Comparison of ENCODE assay signal across 18 cellular contexts in the genomic region with DNA sequence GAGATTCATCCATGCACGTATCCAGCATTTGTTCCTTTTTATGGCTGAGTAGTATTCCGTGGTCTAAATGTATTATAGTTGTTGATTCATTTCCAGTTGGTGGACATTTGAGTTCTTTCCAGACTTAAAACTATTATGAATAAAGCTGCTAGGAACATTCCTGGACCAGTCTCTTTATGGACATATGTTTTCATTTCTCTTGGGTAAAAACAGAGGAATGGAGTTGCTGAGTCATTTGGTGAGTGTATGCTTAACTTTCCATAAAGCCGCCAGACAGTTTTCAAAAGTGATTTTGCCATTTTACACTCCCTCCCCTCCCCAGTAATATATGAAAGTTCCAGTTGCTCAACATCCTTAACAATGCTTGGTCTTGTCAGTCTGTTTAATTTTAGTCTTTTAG.
A peak's percentile ranks its signal among the peaks of the same experiment; 100 is the strongest.
DNase-seq lines count a peak whose midpoint lies in the region; ATAC-seq and TF ChIP-seq lines count a peak whose summit lies in the region.
"Had no signal": no experiment of that assay in that cellular context is flagged by ENCODE, and none has a peak within 500 bp of the region (broad histone marks: within the 10 kb centered on the region; RNA-seq: fewer than 3 reads in every experiment).

No MANE protein-coding gene starts in this region.

- H3K79me2 ChIP-seq in osteoblast (ENCODE audit: insufficient read depth, low read length), result no peaks in the 10 kb centered on the region

- no peaks in the 10 kb centered on the region for H3K27me3 ChIP-seq in osteoblast (ENCODE audit: insufficient read depth, low read length)
- H3K27me3 ChIP-seq: Peyer's patch had no signal

- no peak for TF ChIP-seq CTCF in osteoblast (IDR thresholded peaks at IDR 0.05; ENCODE audit: extremely low read depth, low read depth, low read length)

- in situ Hi-C loops in ACHN (cut with HindIII; ENCODE audit: low pct_ligation_motif_present, low pct_unique_long_range_greater_than_20kb, low sequenced_read_pairs), result no loop called here

- DNase-seq in EL (peak; percentile 78), RPMI7951 (ENCODE audit: low read depth) (peak; percentile 86), dedifferentiated amniotic fluid mesenchymal stem cell (ENCODE audit: extremely low spot score) (peak; percentile 88), osteoblast (ENCODE audit: insufficient read length, low spot score, missing footprints) (peak; percentile 85), mucosa of gallbladder (ENCODE audit: low spot score) (no peak), ACHN (no peak)
- DNase-seq in stimulated activated naive B cell treated with anti-CD40 and anti-IgM and Interleukin-4, amounts not matched to agents 10 μg/mL and 1 μg/mL and 100 μg/mL, for 72 hours, result no peak
- DNase-seq: activated naive CD4-positive, alpha-beta T cell treated with Interleukin-2 at 50 U/mL for 16 hours; cerebellar nuclear complex; hippocampal formation; Kasumi-1; NCI-H1694; NCI-H526 treated with DMSO at 0.1 percent for 48 hours; Peyer's patch; stimulated activated CD4-positive, alpha-beta T cell treated with anti-CD3 and anti-CD28 coated beads, Interleukin-12 subunit alpha, Interleukin-12 subunit beta, amount 100 ng/mL, for 4 hours had no signal

- H3K27ac Mint-ChIP-seq in stimulated activated naive B cell treated with anti-CD40 and anti-IgM and Interleukin-4, amounts not matched to agents 10 μg/mL and 1 μg/mL and 100 μg/mL, for 72 hours, result no peak overlapping the region
- H3K27ac Mint-ChIP-seq: progenitor cell of endocrine pancreas had no signal

- H3K36me3 ChIP-seq in osteoblast (ENCODE audit: insufficient read depth, low read length), result no peaks in the 10 kb centered on the region
- H3K36me3 ChIP-seq: Peyer's patch had no signal

- no peak overlapping the region for H3K4me3 Mint-ChIP-seq in stimulated activated naive B cell treated with anti-CD40 and anti-IgM and Interleukin-4, amounts not matched to agents 10 μg/mL and 1 μg/mL and 100 μg/mL, for 72 hours

- no peaks in the 10 kb centered on the region for H3K4me1 Mint-ChIP-seq in stimulated activated naive B cell treated with anti-CD40 and anti-IgM and Interleukin-4, amounts not matched to agents 10 μg/mL and 1 μg/mL and 100 μg/mL, for 72 hours

- H3K9me3 ChIP-seq in osteoblast (ENCODE audit: low read depth, low read length), result no peaks in the 10 kb centered on the region
- H3K9me3 ChIP-seq: Peyer's patch had no signal

- no peaks in the 10 kb centered on the region for H4K20me1 ChIP-seq in osteoblast (ENCODE audit: insufficient read depth, low read length)

- no peak for ATAC-seq in HG03045 (IDR thresholded peaks at IDR 0.05; ENCODE audit: unreplicated experiment)
- ATAC-seq in stimulated activated naive B cell treated with anti-CD40 and anti-IgM and Interleukin-4, amounts not matched to agents 10 μg/mL and 1 μg/mL and 100 μg/mL, for 72 hours (replicated peaks), result no peak

- no peaks in the 10 kb centered on the region for H3K9me3 Mint-ChIP-seq in stimulated activated naive B cell treated with anti-CD40 and anti-IgM and Interleukin-4, amounts not matched to agents 10 μg/mL and 1 μg/mL and 100 μg/mL, for 72 hours

- H3K36me3 Mint-ChIP-seq in stimulated activated naive B cell treated with anti-CD40 and anti-IgM and Interleukin-4, amounts not matched to agents 10 μg/mL and 1 μg/mL and 100 μg/mL, for 72 hours, result no peaks in the 10 kb centered on the region

- H3K4me2 ChIP-seq in osteoblast (ENCODE audit: insufficient read depth, low read length), result peak overlapping the region; percentile 72

- H3K4me3 ChIP-seq in osteoblast (ENCODE audit: insufficient read depth, low read length), result no peak overlapping the region
- H3K4me3 ChIP-seq: Peyer's patch had no signal

- peaks cover 16% of the 10 kb centered on the region for H3K4me1 ChIP-seq in osteoblast (ENCODE audit: insufficient read depth, low read length)
- H3K4me1 ChIP-seq: Peyer's patch had no signal

- no peaks in the 10 kb centered on the region for H3K27me3 Mint-ChIP-seq in stimulated activated naive B cell treated with anti-CD40 and anti-IgM and Interleukin-4, amounts not matched to agents 10 μg/mL and 1 μg/mL and 100 μg/mL, for 72 hours

- H3K27ac ChIP-seq in osteoblast (ENCODE audit: low read depth, low read length), result peak overlapping the region; percentile 77
- H3K27ac ChIP-seq: HL-60, Peyer's patch had no signal

- no peak overlapping the region for H2AFZ ChIP-seq in osteoblast (ENCODE audit: low read length)

Comparison
In these comparisons a context has a peak if more than half of its experiments do, and no peak if none do; other contexts are left out.
1. DNase-seq: peak in EL (single experiment), RPMI7951 (single experiment), dedifferentiated amniotic fluid mesenchymal stem cell (single experiment) and osteoblast (single experiment); none in mucosa of gallbladder (single experiment), stimulated activated naive B cell treated with anti-CD40 and anti-IgM and Interleukin-4, amounts not matched to agents 10 μg/mL and 1 μg/mL and 100 μg/mL, for 72 hours (single experiment) and ACHN (single experiment).